In the genomic region with DNA sequence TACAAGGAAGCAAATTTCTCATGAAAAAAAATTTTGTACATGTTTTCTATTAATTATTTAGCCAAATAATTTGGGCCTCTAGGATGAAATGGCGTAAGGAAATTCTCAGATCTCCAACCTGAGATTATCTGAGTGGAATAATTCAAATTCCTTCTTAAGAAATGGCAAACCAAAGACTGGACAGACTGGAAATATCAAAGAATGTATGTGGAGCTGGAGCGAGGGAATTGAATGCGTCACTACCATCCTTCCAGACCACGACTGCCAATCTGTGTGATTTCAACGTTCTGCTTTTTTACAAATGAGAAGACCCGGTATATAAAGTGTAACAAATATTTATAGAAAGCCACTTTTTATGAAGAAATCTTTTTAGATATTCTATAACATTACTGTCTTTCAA, we compare ENCODE assay signal across 31 cellular contexts. TPM values are rescaled to one million over a fixed set of nuclear protein-coding genes. Genes with fewer than 3 reads are reported as not detected.
"Had no signal": no experiment of that assay in that cellular context is flagged by ENCODE, and none has a peak within 500 bp of the region (broad histone marks: within the 10 kb centered on the region; RNA-seq: fewer than 3 reads in every experiment).

No MANE protein-coding gene starts in this region.

- H3K27ac ChIP-seq: adrenal gland, ascending aorta, brain microvascular endothelial cell, coronary artery, dorsolateral prefrontal cortex, neutrophil, skin epidermis, thoracic aorta, VCaP had no signal

- H3K4me3 ChIP-seq: adrenal gland, ascending aorta, coronary artery, dorsolateral prefrontal cortex, mucosa of descending colon, skin epidermis, thoracic aorta had no signal

- DNase-seq: activated CD4-positive, alpha-beta T cell treated with anti-CD3 and anti-CD28 coated beads for 4 hours; activated CD4-positive, alpha-beta T cell treated with anti-CD3 and anti-CD28 coated beads, Interleukin-2, amount 50 U/mL, for 4 hours; activated effector memory CD4-positive, alpha-beta T cell treated with Interleukin-2 at 50 U/mL for 16 hours; activated naive CD4-positive, alpha-beta T cell treated with Interleukin-2 at 50 U/mL for 16 hours; adrenal gland; brain microvascular endothelial cell; dorsolateral prefrontal cortex; effector memory CD4-positive, alpha-beta T cell; erythroblast; head of caudate nucleus; mesenchymal stem cell; mucosa of descending colon; nephron progenitor cell; stimulated activated CD4-positive, alpha-beta T cell treated with anti-CD3 and anti-CD28 coated beads, Interleukin-4, amount 100 ng/mL, for 24 hours; T-helper 1 cell had no signal

- H3K9me3 ChIP-seq: adrenal gland, ascending aorta, mucosa of descending colon, neutrophil, thoracic aorta had no signal

- H3K27me3 ChIP-seq: adrenal gland, ascending aorta, brain microvascular endothelial cell, neutrophil had no signal

- H3K36me3 ChIP-seq: adrenal gland, ascending aorta, brain microvascular endothelial cell, neutrophil, thoracic aorta had no signal

- ATAC-seq: mucosa of descending colon; sciatic nerve; stimulated activated effector memory CD8-positive, alpha-beta T cell treated with anti-CD3 and anti-CD28 coated beads, Interleukin-12 subunit alpha, Interleukin-12 subunit beta, amount 100 ng/mL, for 72 hours had no signal

RNA-seq across cellular contexts. Expression of a gene that starts 12.4 kb away (rescaled TPM):
- total RNA-seq: ascending aorta, osteocyte had no signal

RNA-seq across cellular contexts. Expression of a gene that starts 20.5 kb away (rescaled TPM):
- total RNA-seq: adrenal gland, ascending aorta, cardiac septum, cerebellum, lower leg skin, mucosa of descending colon, myocyte, osteocyte, posterior vena cava, sciatic nerve, subcutaneous adipose tissue, thoracic aorta, ureter had no signal
- polyA plus RNA-seq: adrenal gland had no signal
